ENCODE assay signal across 11 cellular contexts in genomic region chr12:59041241-59042121, GRCh38.
DNase-seq lines count a peak whose midpoint lies in the region; ATAC-seq, FAIRE-seq and TF ChIP-seq lines count a peak whose summit lies in the region.
"Had no signal": no experiment of that assay in that cellular context is flagged by ENCODE, and none has a peak within 500 bp of the region (broad histone marks: within the 10 kb centered on the region; RNA-seq: fewer than 3 reads in every experiment).

No MANE protein-coding gene starts in this region.

- no peaks in the 10 kb centered on the region for H3K27me3 ChIP-seq in H7 (ENCODE audit: control insufficient read depth, insufficient read depth, low read length)

- H3K9me3 ChIP-seq in T-helper 17 cell (ENCODE audit: control insufficient read depth, low read length, poor library complexity, severe bottlenecking), result no peaks in the 10 kb centered on the region
- H3K9me3 ChIP-seq: Caco-2 had no signal

- peak; percentile 88 for FAIRE-seq in RCC 7860 (lab: Jason Lieb, UNC)

- TF ChIP-seq CTCF in epithelial cell of proximal tubule (conservative IDR thresholded peaks at IDR 0.05; ENCODE audit: low read depth, low read length) (no peak), omental fat pad (IDR thresholded peaks at IDR 0.05) (no peak)

- peak; percentile 70 for ATAC-seq in omental fat pad (ENCODE audit: low FRiP score)
- ATAC-seq in T-helper 17 cell, result no peak
- ATAC-seq: activated CD4-positive, alpha-beta T cell treated with anti-CD3 and anti-CD28 coated beads for 36 hours had no signal

- H3K4me3 Mint-ChIP-seq in T-helper 17 cell, result no peak overlapping the region
- H3K4me3 Mint-ChIP-seq: activated CD4-positive, alpha-beta T cell treated with anti-CD3 and anti-CD28 coated beads for 36 hours had no signal

- peak; percentile 63 for DNase-seq in AG20443 (ENCODE audit: low spot score)
- DNase-seq in RCC 7860 (ENCODE audit: low spot score), result peak; percentile 65
- DNase-seq in epithelial cell of proximal tubule (ENCODE audit: low read depth), result peak; percentile 80
- DNase-seq in omental fat pad (ENCODE audit: low spot score), result no peak
- DNase-seq in T-helper 17 cell, result no peak
- no peak for DNase-seq in mucosa of gallbladder (ENCODE audit: low spot score)
- no peak for DNase-seq in DMS 273 (lab: John Stamatoyannopoulos, UW; ENCODE audit: unreplicated experiment)
- DNase-seq in H7, result no peak
- DNase-seq: activated CD4-positive, alpha-beta T cell treated with anti-CD3 and anti-CD28 coated beads for 36 hours; Caco-2; NCI-H524 treated with DMSO at 0.1 percent for 48 hours had no signal

- no peaks in the 10 kb centered on the region for H3K36me3 Mint-ChIP-seq in T-helper 17 cell (ENCODE audit: low read depth)

- H3K4me1 Mint-ChIP-seq in T-helper 17 cell, result no peaks in the 10 kb centered on the region
- H3K4me1 Mint-ChIP-seq: activated CD4-positive, alpha-beta T cell treated with anti-CD3 and anti-CD28 coated beads for 36 hours had no signal

- no peaks in the 10 kb centered on the region for H3K36me3 ChIP-seq in H7 (replicated peaks; ENCODE audit: control insufficient read depth, insufficient read depth, low read length)

- no peak overlapping the region for H3K27ac Mint-ChIP-seq in T-helper 17 cell
- H3K27ac Mint-ChIP-seq: activated CD4-positive, alpha-beta T cell treated with anti-CD3 and anti-CD28 coated beads for 36 hours had no signal

- H3K4me3 ChIP-seq in epithelial cell of proximal tubule (ENCODE audit: low read depth, low read length) (no peak overlapping the region), H7 (ENCODE audit: insufficient read depth, low read depth, low read length) (no peak overlapping the region)

- no peaks in the 10 kb centered on the region for H3K27me3 Mint-ChIP-seq in T-helper 17 cell

Comparison
In these comparisons a context has a peak if more than half of its experiments do, and no peak if none do; other contexts are left out.
1. DNase-seq: peak in AG20443 (single experiment), RCC 7860 (single experiment) and epithelial cell of proximal tubule (single experiment); none in omental fat pad (single experiment), T-helper 17 cell (0 of 3), mucosa of gallbladder (single experiment), DMS 273 (single experiment) and H7 (single experiment).